Comparison of ENCODE assay signal across 35 cellular contexts in genomic region chr20:61405007-61405406, GRCh38.
"Had no signal": no experiment of that assay in that cellular context is flagged by ENCODE, and none has a peak within 500 bp of the region (broad histone marks: within the 10 kb centered on the region; RNA-seq: fewer than 3 reads in every experiment).

No MANE protein-coding gene starts in this region.

- H3K4me3 ChIP-seq: adrenal gland, body of pancreas, cardiac muscle cell had no signal

- H3K36me3 ChIP-seq: adrenal gland, cardiac muscle cell had no signal

- H3K9me3 Mint-ChIP-seq: activated T-cell treated with anti-CD3 and anti-CD28 coated beads, Interleukin-2, amount 50 U/mL, for 4 hours had no signal

- DNase-seq: activated B cell treated with CpG ODN at 0.5 μM for 24 hours; activated CD4-positive, alpha-beta memory T cell treated with anti-CD3 and anti-CD28 coated beads for 36 hours; activated CD4-positive, alpha-beta T cell treated with anti-CD3 and anti-CD28 coated beads for 4 hours; activated CD4-positive, alpha-beta T cell treated with anti-CD3 and anti-CD28 coated beads, Interleukin-2, amount 10 ng/mL, durations not matched to agents 24 days and 14 days; activated CD4-positive, alpha-beta T cell treated with anti-CD3 and anti-CD28 coated beads, Interleukin-2, amount 50 U/mL, for 1 hour; activated CD4-positive, alpha-beta T cell treated with anti-CD3 and anti-CD28 coated beads, Interleukin-2, amount 50 U/mL, for 4 hours; activated CD4-positive, CD25-positive, alpha-beta regulatory T cell treated with anti-CD3 and anti-CD28 coated beads, Interleukin-2, amount 50 U/mL, for 72 hours; activated CD8-positive, alpha-beta memory T cell treated with anti-CD3 and anti-CD28 coated beads, Interleukin-2, amount 50 U/mL, for 4 hours; activated CD8-positive, alpha-beta T cell treated with anti-CD3 and anti-CD28 coated beads for 36 hours; activated effector memory CD4-positive, alpha-beta T cell treated with anti-CD3 and anti-CD28 coated beads, Interleukin-2, amount 50 U/mL, for 16 hours; activated gamma-delta T cell treated with Interleukin-2 at 50 U/mL for 16 hours; activated naive CD4-positive, alpha-beta T cell; activated naive CD4-positive, alpha-beta T cell treated with anti-CD3 and anti-CD28 coated beads for 36 hours; activated naive CD4-positive, alpha-beta T cell treated with anti-CD3 and anti-CD28 coated beads, Interleukin-2, amount 50 U/mL, for 16 hours; activated naive CD8-positive, alpha-beta T cell treated with anti-CD3 and anti-CD28 coated beads for 36 hours; activated T-cell treated with anti-CD3 and anti-CD28 coated beads for 4 hours; activated T-cell treated with anti-CD3 and anti-CD28 coated beads, Interleukin-2, amount 50 U/mL, for 1 hour; activated T-cell treated with anti-CD3 and anti-CD28 coated beads, Interleukin-2, amount 50 U/mL, for 4 hours; activated T-cell treated with anti-CD3 and anti-CD28 coated beads, Interleukin-2, amount 50 U/mL, for 72 hours; adrenal gland; amniotic stem cell; body of pancreas; caudate nucleus; cerebellar nuclear complex; T-cell; T-helper 2 cell; T-helper 9 cell had no signal

- H3K9me3 ChIP-seq: adrenal gland, body of pancreas had no signal

- H3K27ac ChIP-seq: adrenal gland, body of pancreas, cardiac muscle cell, VCaP had no signal

- H3K36me3 Mint-ChIP-seq: activated CD4-positive, alpha-beta memory T cell treated with anti-CD3 and anti-CD28 coated beads for 36 hours; activated naive CD8-positive, alpha-beta T cell treated with anti-CD3 and anti-CD28 coated beads for 36 hours; T-cell had no signal

- H3K27me3 ChIP-seq: adrenal gland, body of pancreas, cardiac muscle cell had no signal

- H3K27ac Mint-ChIP-seq: activated B cell treated with CpG ODN at 0.5 μM for 24 hours; activated CD4-positive, alpha-beta memory T cell treated with anti-CD3 and anti-CD28 coated beads for 36 hours; activated CD4-positive, alpha-beta T cell treated with anti-CD3 and anti-CD28 coated beads, Interleukin-2, amount 10 ng/mL, durations not matched to agents 24 days and 14 days; activated CD8-positive, alpha-beta T cell treated with anti-CD3 and anti-CD28 coated beads for 36 hours; activated naive CD4-positive, alpha-beta T cell treated with anti-CD3 and anti-CD28 coated beads for 36 hours; activated naive CD4-positive, alpha-beta T cell treated with anti-CD3 and anti-CD28 coated beads, Interleukin-2, amount 50 U/mL, for 72 hours; activated naive CD8-positive, alpha-beta T cell treated with anti-CD3 and anti-CD28 coated beads for 36 hours; activated T-cell treated with anti-CD3 and anti-CD28 coated beads, Interleukin-2, amount 50 U/mL, for 72 hours; activated T-helper 1 cell treated with anti-CD3 and anti-CD28 coated beads, Interleukin-12 subunit alpha, Interleukin-12 subunit beta, Interleukin-2, Interleukin-4 antibody, amounts not matched to agents 30 ng/mL and 10 ng/mL and 1 ng/mL, durations not matched to agents 14 hours and 24 hours and 36 hours; activated T-helper 17 cell treated with anti-CD3 and anti-CD28 coated beads, Interleukin-2, amount 50 U/mL, for 72 hours; T-cell; T-helper 1 cell treated with Interleukin-12 subunit alpha and Interleukin-12 subunit beta and Interleukin-4 antibody, amounts not matched to agents 30 μg/mL and 1 μg/mL, for 36 hours; T-helper 2 cell treated with Interferon-gamma antibody and Interleukin-4, amounts not matched to agents 5 μg/mL and 100 μg/mL, for 36 hours had no signal

- H3K4me1 Mint-ChIP-seq: activated B cell treated with CpG ODN at 0.5 μM for 24 hours; activated CD4-positive, alpha-beta T cell treated with anti-CD3 and anti-CD28 coated beads, Interleukin-2, amount 10 ng/mL, durations not matched to agents 24 days and 14 days; activated naive CD8-positive, alpha-beta T cell treated with anti-CD3 and anti-CD28 coated beads for 36 hours; central memory CD8-positive, alpha-beta T cell; T-cell had no signal

- H3K27me3 Mint-ChIP-seq: activated B cell treated with CpG ODN at 0.5 μM for 24 hours; activated CD4-positive, alpha-beta memory T cell treated with anti-CD3 and anti-CD28 coated beads for 36 hours; activated CD4-positive, alpha-beta T cell treated with anti-CD3 and anti-CD28 coated beads, Interleukin-2, amount 10 ng/mL, durations not matched to agents 24 days and 14 days; activated CD8-positive, alpha-beta T cell treated with anti-CD3 and anti-CD28 coated beads for 36 hours; activated naive CD8-positive, alpha-beta T cell treated with anti-CD3 and anti-CD28 coated beads for 36 hours; central memory CD8-positive, alpha-beta T cell had no signal

- H3K4me1 ChIP-seq: adrenal gland, body of pancreas had no signal

- H3K4me3 Mint-ChIP-seq: activated B cell treated with CpG ODN at 0.5 μM for 24 hours; activated CD4-positive, alpha-beta memory T cell treated with anti-CD3 and anti-CD28 coated beads for 36 hours; activated CD4-positive, alpha-beta T cell treated with anti-CD3 and anti-CD28 coated beads, Interleukin-2, amount 10 ng/mL, durations not matched to agents 24 days and 14 days; activated CD8-positive, alpha-beta T cell treated with anti-CD3 and anti-CD28 coated beads for 36 hours; activated naive CD4-positive, alpha-beta T cell treated with anti-CD3 and anti-CD28 coated beads for 36 hours; activated naive CD8-positive, alpha-beta T cell treated with anti-CD3 and anti-CD28 coated beads for 36 hours; activated T-cell treated with anti-CD3 and anti-CD28 coated beads, Interleukin-2, amount 50 U/mL, for 4 hours; activated T-cell treated with anti-CD3 and anti-CD28 coated beads, Interleukin-2, amount 50 U/mL, for 72 hours; activated T-helper 1 cell treated with anti-CD3 and anti-CD28 coated beads, Interleukin-12 subunit alpha, Interleukin-12 subunit beta, Interleukin-2, Interleukin-4 antibody, amounts not matched to agents 30 ng/mL and 10 ng/mL and 1 ng/mL, durations not matched to agents 14 hours and 24 hours and 36 hours; activated T-helper 17 cell treated with anti-CD3 and anti-CD28 coated beads, Interleukin-2, amount 50 U/mL, for 72 hours; central memory CD8-positive, alpha-beta T cell; T-cell; T-helper 1 cell treated with Interleukin-12 subunit alpha and Interleukin-12 subunit beta and Interleukin-4 antibody, amounts not matched to agents 30 μg/mL and 1 μg/mL, for 36 hours; T-helper 2 cell treated with Interferon-gamma antibody and Interleukin-4, amounts not matched to agents 5 μg/mL and 100 μg/mL, for 36 hours had no signal
